ENCODE assay signal across 1 cellular context in genomic region chr12:8493084-8493483, GRCh38.
TF ChIP-seq lines count a peak whose summit lies in the region.

No MANE protein-coding gene starts in this region.

TF ChIP-seq in GM12878, 131 proteins besides CTCF, POLR2A, EP300 and RAD21 (continues in another document):
- TF ChIP-seq CEBPB (IDR thresholded peaks at IDR 0.05; ENCODE audit: borderline replicate concordance in 1 of 2, low read depth in 2 of 2, low read length in 2 of 2) (no peak), RELA (IDR thresholded peaks at IDR 0.05; ENCODE audit: borderline replicate concordance, partially characterized antibody) (no peak), RAD51 (IDR thresholded peaks at IDR 0.05) (no peak), SP1 (IDR thresholded peaks at IDR 0.05; ENCODE audit: low read depth, low read length) (no peak), MLLT1 (IDR thresholded peaks at IDR 0.05) (0 out of 2 replicates have a peak, but pooled peaks have one; percentile 27), SREBF1 (IDR thresholded peaks at IDR 0.05; ENCODE audit: low read length) (no peak), ETV6 (conservative IDR thresholded peaks at IDR 0.05 in 1 of 2, IDR thresholded peaks at IDR 0.05 in 1 of 2; ENCODE audit: borderline replicate concordance in 1 of 2, low read depth in 1 of 2) (peak in 1 of 2 experiments; percentile 88; a peak in 2 of 4 replicates), NR2F1 (conservative IDR thresholded peaks at IDR 0.05) (no peak), ZBTB4 (CRISPR knock-in tag; IDR thresholded peaks at IDR 0.05) (no peak), IKZF1 (conservative IDR thresholded peaks at IDR 0.05) (peak; percentile 44), HDGF (IDR thresholded peaks at IDR 0.05) (no peak), ZNF207 (IDR thresholded peaks at IDR 0.05; ENCODE audit: borderline replicate concordance) (no peak), NFYA (IDR thresholded peaks at IDR 0.05; ENCODE audit: borderline replicate concordance, low read depth, low read length) (no peak), CHD1 (IDR thresholded peaks at IDR 0.05; ENCODE audit: low read depth, low read length) (no peak), CBFB (IDR thresholded peaks at IDR 0.05; ENCODE audit: low read depth) (peak; percentile 72; the same call in 1 of the 2 replicates), IRF5 (IDR thresholded peaks at IDR 0.05; ENCODE audit: borderline replicate concordance) (no peak), MYB (IDR thresholded peaks at IDR 0.05; ENCODE audit: borderline replicate concordance, low read depth, low read length) (no peak), EED (IDR thresholded peaks at IDR 0.05; ENCODE audit: low read depth) (0 out of 2 replicates have a peak, but pooled peaks have one; percentile 26), NR2C1 (IDR thresholded peaks at IDR 0.05) (no peak), PAX5 (IDR thresholded peaks at IDR 0.05; ENCODE audit: borderline replicate concordance, low read depth, low read length) (no peak), RFX5 (IDR thresholded peaks at IDR 0.05; ENCODE audit: low read depth, low read length) (no peak), SUPT20H (IDR thresholded peaks at IDR 0.05; ENCODE audit: borderline replicate concordance, control insufficient read depth, low read depth, low read length) (no peak), CHD2 (IDR thresholded peaks at IDR 0.05; ENCODE audit: borderline replicate concordance, low read depth, low read length) (no peak), ZNF24 (IDR thresholded peaks at IDR 0.05) (no peak), NRF1 (conservative IDR thresholded peaks at IDR 0.05; ENCODE audit: low read depth, low read length) (no peak), JUND (IDR thresholded peaks at IDR 0.05; ENCODE audit: low read depth, low read length) (no peak), EZH2 (IDR thresholded peaks at IDR 0.05; ENCODE audit: borderline replicate concordance, control insufficient read depth, low read depth, low read length) (no peak), KDM1A (IDR thresholded peaks at IDR 0.05; ENCODE audit: borderline replicate concordance) (no peak), FOXK2 (IDR thresholded peaks at IDR 0.05) (no peak), REST (IDR thresholded peaks at IDR 0.05; ENCODE audit: low read depth, low read length) (no peak), BCL3 (IDR thresholded peaks at IDR 0.05; ENCODE audit: borderline replicate concordance, insufficient read depth, low read depth, low read length, poor library complexity, severe bottlenecking) (no peak), PML (IDR thresholded peaks at IDR 0.05; ENCODE audit: low read length) (no peak), USF1 (IDR thresholded peaks at IDR 0.05; ENCODE audit: borderline replicate concordance, extremely low read length, insufficient read depth, low read depth, low read length) (no peak), ZNF592 (IDR thresholded peaks at IDR 0.05) (no peak), FOS (IDR thresholded peaks at IDR 0.05; ENCODE audit: borderline replicate concordance, extremely low read depth, insufficient read length) (no peak), PBX3 (IDR thresholded peaks at IDR 0.05; ENCODE audit: insufficient replicate concordance, low read depth, low read length) (no peak), YY1 (IDR thresholded peaks at IDR 0.05; ENCODE audit: low read depth, low read length) (no peak), GABPA (IDR thresholded peaks at IDR 0.05; ENCODE audit: low read depth) (no peak), SKIL (IDR thresholded peaks at IDR 0.05; ENCODE audit: low read depth, poor library complexity, severe bottlenecking) (no peak), MAX (IDR thresholded peaks at IDR 0.05; ENCODE audit: low read depth, low read length) (no peak), STAT3 (IDR thresholded peaks at IDR 0.05; ENCODE audit: low read depth, low read length) (no peak)
